ENCODE assay signal across 10 cellular contexts in the genomic region with DNA sequence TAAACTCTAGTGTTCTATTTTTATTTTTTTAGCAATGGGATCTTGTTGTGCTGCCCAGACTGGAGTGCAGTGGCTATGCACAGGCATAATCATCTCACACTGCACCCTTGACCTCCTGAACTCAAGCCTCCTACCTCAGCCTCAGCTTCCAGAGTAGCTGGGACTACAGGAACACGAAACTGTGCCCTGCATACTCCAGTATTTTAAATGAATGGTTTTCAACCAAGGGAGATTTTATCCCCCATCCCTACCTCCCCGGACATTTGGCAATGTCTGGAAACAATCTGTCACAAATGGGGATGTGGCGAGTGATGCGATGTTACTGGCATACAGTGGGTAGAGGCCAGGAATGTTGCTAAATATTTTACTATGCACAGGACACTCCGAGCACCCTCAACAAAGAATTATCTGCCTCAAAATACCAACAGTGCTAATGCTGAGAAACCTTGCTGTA. TPM values are rescaled to one million over a fixed set of nuclear protein-coding genes. Genes with fewer than 3 reads are reported as not detected.
A peak's percentile ranks its signal among the peaks of the same experiment; 100 is the strongest.
DNase-seq lines count a peak whose midpoint lies in the region; ATAC-seq and TF ChIP-seq lines count a peak whose summit lies in the region.
"Had no signal": no experiment of that assay in that cellular context is flagged by ENCODE, and none has a peak within 500 bp of the region (broad histone marks: within the 10 kb centered on the region; RNA-seq: fewer than 3 reads in every experiment).

No MANE protein-coding gene starts in this region.

- DNase-seq in BE2C (no peak), HFF-Myc (ENCODE audit: extremely low read depth, low read depth) (no peak), body of pancreas (no peak), myocyte (ENCODE audit: low read depth) (peak; percentile 77), NCI-H1105 (lab: John Stamatoyannopoulos, UW) (no peak)
- DNase-seq in activated T-helper 1 cell treated with anti-CD3 and anti-CD28 coated beads, Interleukin-12 subunit alpha, Interleukin-12 subunit beta, Interleukin-2, Interleukin-4 antibody, amounts not matched to agents 30 ng/mL and 10 ng/mL and 1 ng/mL, durations not matched to agents 14 hours and 24 hours and 36 hours (ENCODE audit: low spot score): no peak
- DNase-seq: NCI-H2107 had no signal

- no peak for ATAC-seq in body of pancreas
- no peak for ATAC-seq in GM21360 (IDR thresholded peaks at IDR 0.05; ENCODE audit: unreplicated experiment)
- ATAC-seq in GM18870 (IDR thresholded peaks at IDR 0.05; ENCODE audit: unreplicated experiment): no peak

- H3K27me3 ChIP-seq in BE2C (no peaks in the 10 kb centered on the region), body of pancreas (no peaks in the 10 kb centered on the region)

- no peak overlapping the region for H3K27ac Mint-ChIP-seq in activated T-helper 1 cell treated with anti-CD3 and anti-CD28 coated beads, Interleukin-12 subunit alpha, Interleukin-12 subunit beta, Interleukin-2, Interleukin-4 antibody, amounts not matched to agents 30 ng/mL and 10 ng/mL and 1 ng/mL, durations not matched to agents 14 hours and 24 hours and 36 hours

- H3K4me1 ChIP-seq in BE2C (peaks cover 2% of the 10 kb centered on the region), body of pancreas (peaks cover 39% of the 10 kb centered on the region)

- peak overlapping the region; percentile 78 for H3K4me3 ChIP-seq in BE2C (ENCODE audit: low read depth, low read length)
- H3K4me3 ChIP-seq in HFF-Myc (replicated peaks; ENCODE audit: low read depth, low read length): peak overlapping the region; percentile 85
- H3K4me3 ChIP-seq in body of pancreas: no peak overlapping the region

- H3K27me3 Mint-ChIP-seq in activated T-helper 1 cell treated with anti-CD3 and anti-CD28 coated beads, Interleukin-12 subunit alpha, Interleukin-12 subunit beta, Interleukin-2, Interleukin-4 antibody, amounts not matched to agents 30 ng/mL and 10 ng/mL and 1 ng/mL, durations not matched to agents 14 hours and 24 hours and 36 hours (ENCODE audit: insufficient read depth): no peaks in the 10 kb centered on the region

- H3K9me3 ChIP-seq in BE2C (no peaks in the 10 kb centered on the region), body of pancreas (no peaks in the 10 kb centered on the region)

- peaks cover 28% of the 10 kb centered on the region for H3K36me3 Mint-ChIP-seq in activated T-helper 1 cell treated with anti-CD3 and anti-CD28 coated beads, Interleukin-12 subunit alpha, Interleukin-12 subunit beta, Interleukin-2, Interleukin-4 antibody, amounts not matched to agents 30 ng/mL and 10 ng/mL and 1 ng/mL, durations not matched to agents 14 hours and 24 hours and 36 hours (ENCODE audit: low read depth)

- H3K4me3 Mint-ChIP-seq in activated T-helper 1 cell treated with anti-CD3 and anti-CD28 coated beads, Interleukin-12 subunit alpha, Interleukin-12 subunit beta, Interleukin-2, Interleukin-4 antibody, amounts not matched to agents 30 ng/mL and 10 ng/mL and 1 ng/mL, durations not matched to agents 14 hours and 24 hours and 36 hours: no peak overlapping the region
- H3K4me3 Mint-ChIP-seq: mesothelial cell of epicardium had no signal

- 38 to 64% methylated on average over 4 to 5 of the region's 5 CpGs for WGBS in body of pancreas, 2 donors

- H3K36me3 ChIP-seq in BE2C: peaks cover 47% of the 10 kb centered on the region
- H3K36me3 ChIP-seq in body of pancreas (replicated peaks in 1 of 2; ENCODE audit: insufficient read depth in 1 of 2, low read depth in 2 of 2): peaks cover 2 to 5% of the 10 kb centered on the region in 2 donors

- H3K27ac ChIP-seq in body of pancreas: peak overlapping the region in 3 of 4 donors; percentile 33 to 95 (median 84)

- no peak for TF ChIP-seq POLR2A in body of pancreas (IDR thresholded peaks at IDR 0.05)

- no peak for TF ChIP-seq CTCF in BE2C (IDR thresholded peaks at IDR 0.05; ENCODE audit: low read depth, low read length)
- TF ChIP-seq CTCF in HFF-Myc (IDR thresholded peaks at IDR 0.05; ENCODE audit: low read depth, low read length, missing control alignments): no peak
- no peak for TF ChIP-seq CTCF in body of pancreas (IDR thresholded peaks at IDR 0.05)

- H3K4me1 Mint-ChIP-seq in activated T-helper 1 cell treated with anti-CD3 and anti-CD28 coated beads, Interleukin-12 subunit alpha, Interleukin-12 subunit beta, Interleukin-2, Interleukin-4 antibody, amounts not matched to agents 30 ng/mL and 10 ng/mL and 1 ng/mL, durations not matched to agents 14 hours and 24 hours and 36 hours (ENCODE audit: low read depth): peaks cover 58% of the 10 kb centered on the region

- intact Hi-C loops in body of pancreas (cut with DNase I): no loop called here
- intact Hi-C loops in activated T-helper 1 cell treated with anti-CD3 and anti-CD28 coated beads, Interleukin-12 subunit alpha, Interleukin-12 subunit beta, Interleukin-2, Interleukin-4 antibody, amounts not matched to agents 30 ng/mL and 10 ng/mL and 1 ng/mL, durations not matched to agents 14 hours and 24 hours and 36 hours (cut with micrococcal nuclease): loop anchor here (1.0 to 2.0 kb wide), 2 partner anchors 27 to 63 kb away; no protein-coding TSS in a partner anchor

- no peaks in the 10 kb centered on the region for H3K9me3 Mint-ChIP-seq in activated T-helper 1 cell treated with anti-CD3 and anti-CD28 coated beads, Interleukin-12 subunit alpha, Interleukin-12 subunit beta, Interleukin-2, Interleukin-4 antibody, amounts not matched to agents 30 ng/mL and 10 ng/mL and 1 ng/mL, durations not matched to agents 14 hours and 24 hours and 36 hours
- H3K9me3 Mint-ChIP-seq: mesothelial cell of epicardium had no signal

RNA-seq across cellular contexts. Expression of a gene that starts 2.1 kb away (rescaled TPM):
- polyA plus RNA-seq in BE2C (2012; ENCODE audit: insufficient read depth, insufficient read length, low read depth): 30.1 TPM
- 10 to 100 TPM; 27.0 to 34.3 TPM for total RNA-seq in body of pancreas
- 41.6 and 48.6 TPM in 2 replicates for total RNA-seq in myocyte
- polyA plus RNA-seq in myocyte (2012): 18.3 TPM
- 99.8 and 106 TPM in 2 replicates for total RNA-seq in activated T-helper 1 cell treated with anti-CD3 and anti-CD28 coated beads, Interleukin-12 subunit alpha, Interleukin-12 subunit beta, Interleukin-2, Interleukin-4 antibody, amounts not matched to agents 30 ng/mL and 10 ng/mL and 1 ng/mL, durations not matched to agents 14 hours and 24 hours and 36 hours

RNA-seq across cellular contexts. Expression of a gene that starts 2.7 kb away (rescaled TPM):
- 1,163 TPM for polyA plus RNA-seq in BE2C (2012; ENCODE audit: insufficient read depth, insufficient read length, low read depth)
- total RNA-seq in body of pancreas: 100 to 1,000 TPM; 246 to 247 TPM
- 183 and 272 TPM in 2 replicates for total RNA-seq in myocyte
- polyA plus RNA-seq in myocyte (2012): 371 TPM
- total RNA-seq in activated T-helper 1 cell treated with anti-CD3 and anti-CD28 coated beads, Interleukin-12 subunit alpha, Interleukin-12 subunit beta, Interleukin-2, Interleukin-4 antibody, amounts not matched to agents 30 ng/mL and 10 ng/mL and 1 ng/mL, durations not matched to agents 14 hours and 24 hours and 36 hours: 1,740 and 1,765 TPM in 2 replicates

RNA-seq across cellular contexts. Expression of a gene that starts 23.0 kb away (rescaled TPM):
- polyA plus RNA-seq in BE2C (2012; ENCODE audit: insufficient read depth, insufficient read length, low read depth): 0.97 TPM
- under 1 TPM in 1 of 2 donors, not detected in 1; 0.26 TPM for total RNA-seq in body of pancreas
- 1.1 and 1.4 TPM in 2 replicates for total RNA-seq in myocyte
- 0.08 TPM for polyA plus RNA-seq in myocyte (2012)
- total RNA-seq in activated T-helper 1 cell treated with anti-CD3 and anti-CD28 coated beads, Interleukin-12 subunit alpha, Interleukin-12 subunit beta, Interleukin-2, Interleukin-4 antibody, amounts not matched to agents 30 ng/mL and 10 ng/mL and 1 ng/mL, durations not matched to agents 14 hours and 24 hours and 36 hours: not detected in 2 replicates

RNA-seq across cellular contexts. Expression of a gene that starts 47.1 kb away (rescaled TPM):
- 156 TPM for polyA plus RNA-seq in BE2C (2012; ENCODE audit: insufficient read depth, insufficient read length, low read depth)
- total RNA-seq in body of pancreas (10 to 100 TPM; 34.3 to 71.3 TPM), myocyte (228 and 256 TPM in 2 replicates)
- polyA plus RNA-seq in myocyte (2012): 259 TPM
- total RNA-seq in activated T-helper 1 cell treated with anti-CD3 and anti-CD28 coated beads, Interleukin-12 subunit alpha, Interleukin-12 subunit beta, Interleukin-2, Interleukin-4 antibody, amounts not matched to agents 30 ng/mL and 10 ng/mL and 1 ng/mL, durations not matched to agents 14 hours and 24 hours and 36 hours: 115 and 123 TPM in 2 replicates

Comparison
In these comparisons a context has a peak if more than half of its experiments do, and no peak if none do; other contexts are left out.
1. H3K4me3 ChIP-seq: peak in BE2C (single experiment) and HFF-Myc (single experiment); none in body of pancreas (0 of 2).